18 cellular contexts compared by ENCODE assay signal in the genomic region with DNA sequence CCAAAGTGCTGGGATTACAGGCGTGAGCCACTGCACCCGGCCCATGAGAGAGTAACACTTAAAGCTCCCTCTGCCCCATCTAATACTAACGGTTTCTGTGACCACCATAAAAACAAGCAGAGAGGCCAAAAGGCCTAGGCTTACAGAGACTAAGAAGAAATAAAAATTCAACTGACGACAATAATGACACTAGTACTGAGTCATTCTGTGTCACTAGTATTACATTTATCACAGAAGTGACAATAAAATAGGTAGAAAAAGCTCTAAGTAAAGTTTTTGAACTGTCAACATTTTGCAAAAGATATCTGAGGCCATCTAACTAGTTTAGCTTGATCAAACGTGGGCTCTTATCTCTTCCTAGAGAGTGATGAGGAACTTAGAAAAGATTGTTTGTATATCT. TPM values are rescaled to one million over a fixed set of nuclear protein-coding genes. Genes with fewer than 3 reads are reported as not detected.
A peak's percentile ranks its signal among the peaks of the same experiment; 100 is the strongest.
DNase-seq lines count a peak whose midpoint lies in the region; ATAC-seq and TF ChIP-seq lines count a peak whose summit lies in the region.
"Had no signal": no experiment of that assay in that cellular context is flagged by ENCODE, and none has a peak within 500 bp of the region (broad histone marks: within the 10 kb centered on the region; RNA-seq: fewer than 3 reads in every experiment).

No MANE protein-coding gene starts in this region.

- intact Hi-C loops in Panc1 (cut with micrococcal nuclease; ENCODE audit: unreplicated experiment): no loop called here

- H3K27me3 ChIP-seq in Panc1 (ENCODE audit: control insufficient read depth, insufficient read depth, low read length): no peaks in the 10 kb centered on the region
- H3K27me3 ChIP-seq in CD8-positive, alpha-beta memory T cell (ENCODE audit: insufficient read depth, low read length, poor library complexity, severe bottlenecking): no peaks in the 10 kb centered on the region
- H3K27me3 ChIP-seq: SJSA1 had no signal

- CTCF ChIA-PET in Panc1 (lab: Charles Lee): no interaction called here
- CTCF ChIA-PET in CD8-positive, alpha-beta memory T cell (lab: Charles Lee): interaction anchor here (0.7 to 5.8 kb wide), 2 partner anchors 39 to 42 kb away, joined by 3 to 29 read pairs; no protein-coding TSS in a partner anchor

- H3K27ac ChIP-seq in Panc1 (ENCODE audit: low read length): peak overlapping the region; percentile 72
- no peak overlapping the region for H3K27ac ChIP-seq in CD8-positive, alpha-beta memory T cell (ENCODE audit: low read depth, low read length)
- H3K27ac ChIP-seq: SJSA1 had no signal

- peaks cover 72% of the 10 kb centered on the region for H3K4me1 ChIP-seq in Panc1 (ENCODE audit: control insufficient read depth, insufficient read depth, low read length)
- H3K4me1 ChIP-seq in CD8-positive, alpha-beta memory T cell (ENCODE audit: insufficient read depth, low read length): no peaks in the 10 kb centered on the region

- no peaks in the 10 kb centered on the region for H3K9me3 ChIP-seq in Panc1 (ENCODE audit: control insufficient read depth, insufficient read depth, low read depth, low read length)
- no peaks in the 10 kb centered on the region for H3K9me3 ChIP-seq in CD8-positive, alpha-beta memory T cell (ENCODE audit: low read length)
- H3K9me3 ChIP-seq: SJSA1 had no signal

- in situ Hi-C loops in Panc1 (cut with HindIII; ENCODE audit: low pct_unique_long_range_greater_than_20kb, low sequenced_read_pairs): no loop called here

- no peak overlapping the region for H3K4me3 Mint-ChIP-seq in activated T-cell treated with anti-CD3 and anti-CD28 coated beads, Interleukin-2, amount 50 U/mL, for 72 hours
- no peak overlapping the region for H3K4me3 Mint-ChIP-seq in central memory CD8-positive, alpha-beta T cell
- no peak overlapping the region for H3K4me3 Mint-ChIP-seq in CD8-positive, alpha-beta memory T cell
- H3K4me3 Mint-ChIP-seq: CD4-positive, CD25-positive, alpha-beta regulatory T cell had no signal

- H3K27me3 Mint-ChIP-seq in activated T-cell treated with anti-CD3 and anti-CD28 coated beads, Interleukin-2, amount 50 U/mL, for 72 hours (ENCODE audit: low read depth): no peaks in the 10 kb centered on the region
- no peaks in the 10 kb centered on the region for H3K27me3 Mint-ChIP-seq in central memory CD8-positive, alpha-beta T cell
- H3K27me3 Mint-ChIP-seq in CD8-positive, alpha-beta memory T cell: no peaks in the 10 kb centered on the region
- H3K27me3 Mint-ChIP-seq: CD4-positive, CD25-positive, alpha-beta regulatory T cell had no signal

- POLR2A ChIA-PET in Panc1 (lab: Charles Lee): no interaction called here
- POLR2A ChIA-PET in CD8-positive, alpha-beta memory T cell (lab: Charles Lee): no interaction called here

- H3K4me3 ChIP-seq in Panc1 (ENCODE audit: low read depth in 2 of 2, low read length in 2 of 2): no peak overlapping the region
- H3K4me3 ChIP-seq in CD8-positive, alpha-beta memory T cell (ENCODE audit: low read length): no peak overlapping the region
- H3K4me3 ChIP-seq: SJSA1 had no signal

- H3K4me1 Mint-ChIP-seq in activated T-cell treated with anti-CD3 and anti-CD28 coated beads, Interleukin-2, amount 50 U/mL, for 72 hours (ENCODE audit: low read depth): peaks cover 10% of the 10 kb centered on the region
- H3K4me1 Mint-ChIP-seq in central memory CD8-positive, alpha-beta T cell: no peaks in the 10 kb centered on the region
- peaks cover 0 to 7% (median 3%) of the 10 kb centered on the region in 3 donors for H3K4me1 Mint-ChIP-seq in CD8-positive, alpha-beta memory T cell

- no peak for ATAC-seq in activated T-cell treated with anti-CD3 and anti-CD28 coated beads, Interleukin-2, amount 50 U/mL, for 72 hours (replicated peaks in 1 of 2)
- ATAC-seq in Panc1: no peak
- ATAC-seq in central memory CD8-positive, alpha-beta T cell (replicated peaks; ENCODE audit: extremely low read depth, poor library complexity, severe bottlenecking): no peak
- ATAC-seq in GM21786 (IDR thresholded peaks at IDR 0.05; ENCODE audit: unreplicated experiment): no peak
- ATAC-seq: HepG2 had no signal

- no TSS peak for BruUV-seq in Panc1 (replicated peaks; lab: Mats Ljungman, UMichigan)

- no peaks in the 10 kb centered on the region for H3K36me3 ChIP-seq in Panc1 (ENCODE audit: control insufficient read depth, insufficient read depth, low read length)
- no peaks in the 10 kb centered on the region for H3K36me3 ChIP-seq in CD8-positive, alpha-beta memory T cell (ENCODE audit: insufficient read depth, low read length)
- H3K36me3 ChIP-seq: SJSA1 had no signal

- no peaks in the 10 kb centered on the region for H3K36me3 Mint-ChIP-seq in activated T-cell treated with anti-CD3 and anti-CD28 coated beads, Interleukin-2, amount 50 U/mL, for 72 hours (ENCODE audit: insufficient read depth in 2 of 2)
- no peaks in the 10 kb centered on the region for H3K36me3 Mint-ChIP-seq in central memory CD8-positive, alpha-beta T cell (ENCODE audit: insufficient read depth)
- peaks cover 0 to 2% (median 0%) of the 10 kb centered on the region in 3 donors for H3K36me3 Mint-ChIP-seq in CD8-positive, alpha-beta memory T cell

- no peak for TF ChIP-seq CTCF in Panc1 (IDR thresholded peaks at IDR 0.05)

- H3K9me3 Mint-ChIP-seq in activated T-cell treated with anti-CD3 and anti-CD28 coated beads, Interleukin-2, amount 50 U/mL, for 72 hours: no peaks in the 10 kb centered on the region
- H3K9me3 Mint-ChIP-seq in central memory CD8-positive, alpha-beta T cell: no peaks in the 10 kb centered on the region
- H3K9me3 Mint-ChIP-seq in CD8-positive, alpha-beta memory T cell: no peaks in the 10 kb centered on the region
- H3K9me3 Mint-ChIP-seq: CD4-positive, CD25-positive, alpha-beta regulatory T cell had no signal

- H3K27ac Mint-ChIP-seq in activated T-cell treated with anti-CD3 and anti-CD28 coated beads, Interleukin-2, amount 50 U/mL, for 72 hours: peak overlapping the region; percentile 56
- H3K27ac Mint-ChIP-seq in central memory CD8-positive, alpha-beta T cell (ENCODE audit: low read depth): peak overlapping the region; percentile 19
- peak overlapping the region in 1 of 8 donors; percentile 15 for H3K27ac Mint-ChIP-seq in CD8-positive, alpha-beta memory T cell
- H3K27ac Mint-ChIP-seq: CD4-positive, CD25-positive, alpha-beta regulatory T cell had no signal

- no peak for DNase-seq in activated T-cell treated with anti-CD3 and anti-CD28 coated beads, Interleukin-2, amount 50 U/mL, for 72 hours
- DNase-seq in activated T-cell treated with anti-CD3 and anti-CD28 coated beads for 4 hours (no peak), Panc1 (ENCODE audit: low read depth, low spot score) (no peak), HK-2 (ENCODE audit: unreplicated experiment) (no peak), germinal center (ENCODE audit: low spot score) (no peak)
- no peak for DNase-seq in central memory CD8-positive, alpha-beta T cell (ENCODE audit: low spot score in 2 of 2)
- no peak for DNase-seq in CD8-positive, alpha-beta memory T cell
- DNase-seq: CD4-positive, CD25-positive, alpha-beta regulatory T cell; DMS79 treated with DMSO at 0.1 percent for 48 hours; GOT3; KG1; NCI-H1436 treated with DMSO at 0.1 percent for 48 hours; NCI-H2081; NCI-H524; RPMI8226 had no signal

RNA-seq across cellular contexts. Expression of gene AP1S3, which starts 35.7 kb away (rescaled TPM):
- total RNA-seq in activated T-cell treated with anti-CD3 and anti-CD28 coated beads, Interleukin-2, amount 50 U/mL, for 72 hours: 1 to 10 TPM; 5.2 to 5.6 TPM
- total RNA-seq in Panc1 (2021; ENCODE audit: unreplicated experiment): 66.3 TPM
- polyA plus RNA-seq in Panc1 (2012; ENCODE audit: insufficient read length): 20.0 TPM
- total RNA-seq in CD8-positive, alpha-beta memory T cell: 10 to 100 TPM; 15.4 to 16.9 TPM
- polyA plus RNA-seq in CD8-positive, alpha-beta memory T cell: 3.9 TPM
